ENCODE assay signal across 1 cellular context in genomic region chr2:95311821-95312542, GRCh38.
TF ChIP-seq lines count a peak whose summit lies in the region.

No MANE protein-coding gene starts in this region.

TF ChIP-seq in H1, 55 proteins besides CTCF, POLR2A, EP300 and RAD21:
- no peak for TF ChIP-seq ZNF274 (IDR thresholded peaks at IDR 0.05; ENCODE audit: borderline replicate concordance, extremely low read depth, low read length)
- TF ChIP-seq KDM5A (IDR thresholded peaks at IDR 0.05; ENCODE audit: low read length), result no peak
- no peak for TF ChIP-seq HDAC2 (IDR thresholded peaks at IDR 0.05; ENCODE audit: borderline replicate concordance in 1 of 2, low read depth in 2 of 2, low read length in 2 of 2)
- TF ChIP-seq GTF2F1 (IDR thresholded peaks at IDR 0.05; ENCODE audit: borderline replicate concordance, low read depth, low read length), result no peak
- TF ChIP-seq SP2 (IDR thresholded peaks at IDR 0.05; ENCODE audit: low read length), result no peak
- TF ChIP-seq RNF2 (IDR thresholded peaks at IDR 0.05; ENCODE audit: borderline replicate concordance, low read depth, low read length, missing control alignments, poor library complexity, severe bottlenecking), result no peak
- no peak for TF ChIP-seq HDAC6 (IDR thresholded peaks at IDR 0.05; ENCODE audit: low read depth, low read length)
- no peak for TF ChIP-seq SIRT6 (IDR thresholded peaks at IDR 0.05; ENCODE audit: low read length)
- TF ChIP-seq SRF (IDR thresholded peaks at IDR 0.05; ENCODE audit: low read depth, low read length), result no peak
